Comparison of ENCODE assay signal across 6 cellular contexts in genomic region chr15:90264649-90265048, GRCh38. TPM values are rescaled to one million over a fixed set of nuclear protein-coding genes. Genes with fewer than 3 reads are reported as not detected.
DNase-seq lines count a peak whose midpoint lies in the region; TF ChIP-seq lines count a peak whose summit lies in the region.

No MANE protein-coding gene starts in this region.

- no peaks in the 10 kb centered on the region for H3K27me3 ChIP-seq in dorsolateral prefrontal cortex

- no peak for TF ChIP-seq CTCF in dorsolateral prefrontal cortex (IDR thresholded peaks at IDR 0.05 in 54 of 56, conservative IDR thresholded peaks at IDR 0.05 in 2 of 56; ENCODE audit: low read depth in 1 of 56, partially characterized antibody in 56 of 56)

- intact Hi-C loops in dorsolateral prefrontal cortex (cut with DNase I) = loop anchor here (2.0 to 5.0 kb wide), 2 partner anchors 30 to 32 kb away; partner anchors contain the start of genes GDPGP1 (in 2 of the 2) and CIB1 (in 1 of the 2)

- peak overlapping the region in 58 of 59 donors; percentile 68 to 99 (median 94) for H3K27ac ChIP-seq in dorsolateral prefrontal cortex

- peak overlapping the region; percentile 67 to 100 (median 92) for H3K4me3 ChIP-seq in dorsolateral prefrontal cortex

- DNase-seq in A172 (ENCODE audit: low spot score) = peak; percentile 44
- peak; percentile 16 for DNase-seq in NOMO-1 treated with DMSO at 0.1 percent for 48 hours (lab: John Stamatoyannopoulos, UW; ENCODE audit: unreplicated experiment)
- peak in 2 of 10 donors; percentile 15 to 16 for DNase-seq in dorsolateral prefrontal cortex
- peak; percentile 50 for DNase-seq in renal cortical epithelial cell (ENCODE audit: low read depth)
- DNase-seq in amygdala (lab: John Stamatoyannopoulos, UW) = no peak
- DNase-seq in KG1 (lab: John Stamatoyannopoulos, UW) = no peak

RNA-seq across cellular contexts. Expression of gene NGRN, which starts 0.8 kb away (rescaled TPM):
- 82.9 and 90.4 TPM in 2 replicates for total RNA-seq in A172 (2014; rRNA removed; shearing (Covaris generic))
- total RNA-seq in dorsolateral prefrontal cortex (100 to 1,000 TPM; 106 to 361 (median 278) TPM), renal cortical epithelial cell (102 and 121 TPM in 2 replicates)

RNA-seq across cellular contexts. Expression of gene TTLL13, which starts 15.3 kb away (rescaled TPM):
- not detected in 2 replicates for total RNA-seq in A172 (2014; rRNA removed; shearing (Covaris generic))
- total RNA-seq in dorsolateral prefrontal cortex (1 to 10 TPM in 56 of 120 experiments, under 1 TPM in 51, not detected in 13; 0.14 to 3.2 (median 1.1) TPM), renal cortical epithelial cell (0.10 TPM in 1 of 2 replicates, not detected in the other)

RNA-seq across cellular contexts. Expression of gene GDPGP1, which starts 30.6 kb away (rescaled TPM):
- 4.8 and 5.7 TPM in 2 replicates for total RNA-seq in A172 (2014; rRNA removed; shearing (Covaris generic))
- total RNA-seq in dorsolateral prefrontal cortex (10 to 100 TPM in 109 of 120 experiments, 1 to 10 TPM in 11; 7.3 to 21.9 (median 14.1) TPM), renal cortical epithelial cell (19.0 and 20.8 TPM in 2 replicates)

RNA-seq across cellular contexts. Expression of gene CIB1, which starts 30.9 kb away (rescaled TPM):
- total RNA-seq in A172 (2014; rRNA removed; shearing (Covaris generic)) = 35.1 and 52.7 TPM in 2 replicates
- total RNA-seq in dorsolateral prefrontal cortex (10 to 100 TPM; 22.2 to 60.6 (median 33.3) TPM), renal cortical epithelial cell (44.6 and 45.6 TPM in 2 replicates)

Comparison
In these comparisons a context has a peak if more than half of its experiments do, and no peak if none do; other contexts are left out.
1. DNase-seq: peak in A172 (single experiment), NOMO-1 treated with DMSO at 0.1 percent for 48 hours (single experiment) and renal cortical epithelial cell (single experiment); none in amygdala (0 of 56) and KG1 (single experiment).